ENCODE assay signal across 8 cellular contexts in genomic region chr2:52810460-52810859, GRCh38.
DNase-seq lines count a peak whose midpoint lies in the region; ATAC-seq, FAIRE-seq and TF ChIP-seq lines count a peak whose summit lies in the region.

No MANE protein-coding gene starts in this region.

- H3K79me2 ChIP-seq in DND-41 (ENCODE audit: insufficient read depth, low read length), result no peaks in the 10 kb centered on the region
- no peaks in the 10 kb centered on the region for H3K79me2 ChIP-seq in astrocyte (ENCODE audit: insufficient read depth, low read length)

- H3K27me3 ChIP-seq in DND-41 (ENCODE audit: insufficient read depth, low read length, poor library complexity) (no peaks in the 10 kb centered on the region), astrocyte (ENCODE audit: insufficient read depth, low read length) (no peaks in the 10 kb centered on the region), left lung (no peaks in the 10 kb centered on the region), suprapubic skin (no peaks in the 10 kb centered on the region)

- WGBS in suprapubic skin, result 21% methylated on average over 4 of the region's 4 CpGs

- CTCF ChIA-PET in activated naive CD4-positive, alpha-beta T cell treated with anti-CD3 and anti-CD28 coated beads, Interleukin-2, amount 10 ng/mL, durations not matched to agents 7 days and 5 days (lab: Charles Lee), result interaction anchor here (0.6 kb wide), 1 partner anchor 190 kb away, joined by 3 read pairs; no protein-coding TSS in a partner anchor

- no peaks in the 10 kb centered on the region for H3K9me3 Mint-ChIP-seq in astrocyte (ENCODE audit: unreplicated experiment)
- H3K9me3 Mint-ChIP-seq in activated naive CD4-positive, alpha-beta T cell treated with anti-CD3 and anti-CD28 coated beads, Interleukin-2, amount 10 ng/mL, durations not matched to agents 7 days and 5 days, result no peaks in the 10 kb centered on the region

- no peaks in the 10 kb centered on the region for H3K27me3 Mint-ChIP-seq in astrocyte (ENCODE audit: low read depth, unreplicated experiment)
- H3K27me3 Mint-ChIP-seq in activated naive CD4-positive, alpha-beta T cell treated with anti-CD3 and anti-CD28 coated beads, Interleukin-2, amount 10 ng/mL, durations not matched to agents 7 days and 5 days, result no peaks in the 10 kb centered on the region

- H3K4me3 ChIP-seq in DND-41 (ENCODE audit: low read depth in 1 of 2, low read length in 2 of 2), result no peak overlapping the region
- no peak overlapping the region for H3K4me3 ChIP-seq in astrocyte (ENCODE audit: insufficient read depth, low read depth, low read length)
- H3K4me3 ChIP-seq in left lung, result no peak overlapping the region
- no peak overlapping the region for H3K4me3 ChIP-seq in suprapubic skin

- no peak overlapping the region for H3K27ac ChIP-seq in DND-41 (ENCODE audit: low read length)
- H3K27ac ChIP-seq in astrocyte (ENCODE audit: low read depth, low read length), result no peak overlapping the region
- H3K27ac ChIP-seq in left lung, result no peak overlapping the region
- H3K27ac ChIP-seq in suprapubic skin, result no peak overlapping the region

- FAIRE-seq in astrocyte (lab: Jason Lieb, UNC), result no peak

- no peaks in the 10 kb centered on the region for H3K36me3 Mint-ChIP-seq in astrocyte (ENCODE audit: low read depth, unreplicated experiment)
- H3K36me3 Mint-ChIP-seq in activated naive CD4-positive, alpha-beta T cell treated with anti-CD3 and anti-CD28 coated beads, Interleukin-2, amount 10 ng/mL, durations not matched to agents 7 days and 5 days, result no peaks in the 10 kb centered on the region

- intact Hi-C loops in left lung (cut with DNase I), result no loop called here

- H4K20me1 ChIP-seq in DND-41 (ENCODE audit: insufficient read depth, low read length) (no peaks in the 10 kb centered on the region), astrocyte (ENCODE audit: insufficient read depth, low read length) (no peaks in the 10 kb centered on the region)

- peak; percentile 34 for TF ChIP-seq CTCF in DND-41 (IDR thresholded peaks at IDR 0.05; ENCODE audit: borderline replicate concordance, extremely low read depth, low read length, poor library complexity, severe bottlenecking)
- no peak for TF ChIP-seq CTCF in astrocyte (IDR thresholded peaks at IDR 0.05; ENCODE audit: insufficient read depth, low read depth, low read length)
- no peak for TF ChIP-seq CTCF in left lung (IDR thresholded peaks at IDR 0.05)
- TF ChIP-seq CTCF in suprapubic skin (IDR thresholded peaks at IDR 0.05), result no peak

- no peak for TF ChIP-seq EP300 in suprapubic skin (IDR thresholded peaks at IDR 0.05)

- TF ChIP-seq POLR2A in suprapubic skin (IDR thresholded peaks at IDR 0.05), result no peak

- no peaks in the 10 kb centered on the region for H3K9me3 ChIP-seq in DND-41 (ENCODE audit: insufficient read depth, low read length, severe bottlenecking)
- no peaks in the 10 kb centered on the region for H3K9me3 ChIP-seq in astrocyte (ENCODE audit: insufficient read depth, low read depth, low read length)
- H3K9me3 ChIP-seq in left lung, result no peaks in the 10 kb centered on the region
- H3K9me3 ChIP-seq in suprapubic skin, result no peaks in the 10 kb centered on the region

- 0 out of 2 replicates have a peak overlapping the region, but pooled peaks have one; percentile 9 for H2AFZ ChIP-seq in DND-41 (ENCODE audit: low read depth, low read length)
- no peak overlapping the region for H2AFZ ChIP-seq in astrocyte (ENCODE audit: low read depth, low read length)

- ATAC-seq in DND-41 (ENCODE audit: insufficient read depth, low read depth) (no peak), HG03439 (IDR thresholded peaks at IDR 0.05; ENCODE audit: unreplicated experiment) (peak; percentile 68), left lung (peak; percentile 16), HG03571 (IDR thresholded peaks at IDR 0.05; ENCODE audit: unreplicated experiment) (no peak), GM21360 (IDR thresholded peaks at IDR 0.05; ENCODE audit: unreplicated experiment) (no peak)

- H3K36me3 ChIP-seq in DND-41 (ENCODE audit: insufficient read depth, low read length) (no peaks in the 10 kb centered on the region), astrocyte (ENCODE audit: insufficient read depth, low read length) (no peaks in the 10 kb centered on the region), left lung (no peaks in the 10 kb centered on the region), suprapubic skin (no peaks in the 10 kb centered on the region)

- H3K4me2 ChIP-seq in DND-41 (ENCODE audit: insufficient read depth, low read length) (no peak overlapping the region), astrocyte (ENCODE audit: low read length) (no peak overlapping the region)

- H3K9ac ChIP-seq in DND-41 (ENCODE audit: low read depth, low read length), result no peak overlapping the region
- H3K9ac ChIP-seq in astrocyte (ENCODE audit: low read length), result no peak overlapping the region

- no peak overlapping the region for H3K27ac Mint-ChIP-seq in astrocyte (ENCODE audit: unreplicated experiment)
- H3K27ac Mint-ChIP-seq in activated naive CD4-positive, alpha-beta T cell treated with anti-CD3 and anti-CD28 coated beads, Interleukin-2, amount 10 ng/mL, durations not matched to agents 7 days and 5 days, result no peak overlapping the region

- H3K4me1 ChIP-seq in DND-41 (ENCODE audit: insufficient read depth, low read length) (no peaks in the 10 kb centered on the region), astrocyte (ENCODE audit: insufficient read depth, low read length) (no peaks in the 10 kb centered on the region), left lung (no peaks in the 10 kb centered on the region), suprapubic skin (no peaks in the 10 kb centered on the region)

- no peak overlapping the region for H3K4me3 Mint-ChIP-seq in astrocyte (ENCODE audit: unreplicated experiment)
- no peak overlapping the region for H3K4me3 Mint-ChIP-seq in activated naive CD4-positive, alpha-beta T cell treated with anti-CD3 and anti-CD28 coated beads, Interleukin-2, amount 10 ng/mL, durations not matched to agents 7 days and 5 days

- DNase-seq in DND-41, result no peak
- peak; percentile 32 for DNase-seq in astrocyte (ENCODE audit: low read depth)
- no peak for DNase-seq in left lung
- DNase-seq in activated naive CD4-positive, alpha-beta T cell treated with anti-CD3 and anti-CD28 coated beads, Interleukin-2, amount 10 ng/mL, durations not matched to agents 7 days and 5 days, result no peak
- DNase-seq in suprapubic skin (ENCODE audit: low spot score in 2 of 2), result no peak

- H3K4me1 Mint-ChIP-seq in astrocyte (ENCODE audit: low read depth, unreplicated experiment), result no peaks in the 10 kb centered on the region
- H3K4me1 Mint-ChIP-seq in activated naive CD4-positive, alpha-beta T cell treated with anti-CD3 and anti-CD28 coated beads, Interleukin-2, amount 10 ng/mL, durations not matched to agents 7 days and 5 days, result no peaks in the 10 kb centered on the region

Comparison
In these comparisons a context has a peak if more than half of its experiments do, and no peak if none do; other contexts are left out.
1. ATAC-seq: peak in HG03439 (single experiment) and left lung (single experiment); none in DND-41 (single experiment), HG03571 (single experiment) and GM21360 (single experiment).